ENCODE assay signal across 7 cellular contexts in genomic region chr12:120228041-120228290, GRCh38. TPM values are rescaled to one million over a fixed set of nuclear protein-coding genes. Genes with fewer than 3 reads are reported as not detected.
DNase-seq lines count a peak whose midpoint lies in the region; ATAC-seq and TF ChIP-seq lines count a peak whose summit lies in the region.

No MANE protein-coding gene starts in this region.

- DNase-seq in GM23338 (ENCODE audit: low spot score), result no peak
- no peak for DNase-seq in SK-N-MC (ENCODE audit: low read depth, low spot score)
- DNase-seq in glutamatergic neuron, result no peak
- DNase-seq in sigmoid colon, result no peak
- DNase-seq in glomerular visceral epithelial cell (ENCODE audit: extremely low spot score), result no peak
- no peak for DNase-seq in OCI-M1 (lab: John Stamatoyannopoulos, UW)
- DNase-seq in NCI-H2029 (lab: John Stamatoyannopoulos, UW), result no peak

- 47 to 58% methylated on average over 3 of the region's 3 CpGs for WGBS in sigmoid colon, 2 donors

- peak overlapping the region; percentile 59 for H3K4me2 ChIP-seq in GM23338

- no peaks in the 10 kb centered on the region for H3K9me3 ChIP-seq in SK-N-MC (ENCODE audit: low read depth, low read length)
- no peaks in the 10 kb centered on the region for H3K9me3 ChIP-seq in sigmoid colon

- peaks cover 35% of the 10 kb centered on the region for H3K79me2 ChIP-seq in GM23338 (replicated peaks; ENCODE audit: insufficient read depth)

- peaks cover 22% of the 10 kb centered on the region for H3K36me3 Mint-ChIP-seq in GM23338 (ENCODE audit: low read depth)
- no peaks in the 10 kb centered on the region for H3K36me3 Mint-ChIP-seq in glutamatergic neuron (ENCODE audit: unreplicated experiment)

- no peak overlapping the region for H3K9ac ChIP-seq in SK-N-MC (ENCODE audit: insufficient read length)

- H3K4me3 ChIP-seq in GM23338 (peak overlapping the region; percentile 26; the same call in 1 of the 2 replicates), SK-N-MC (no peak overlapping the region), sigmoid colon (no peak overlapping the region)

- H3F3A ChIP-seq in GM23338 (replicated peaks; ENCODE audit: low read depth), result peaks cover 30% of the 10 kb centered on the region

- peaks cover 46% of the 10 kb centered on the region for H3K27me3 Mint-ChIP-seq in GM23338 (ENCODE audit: insufficient read depth, low read depth, poor library complexity)
- H3K27me3 Mint-ChIP-seq in glutamatergic neuron (ENCODE audit: unreplicated experiment), result peaks cover 15% of the 10 kb centered on the region

- peak overlapping the region; percentile 74 for H3K27ac ChIP-seq in GM23338 (ENCODE audit: low read depth)
- H3K27ac ChIP-seq in SK-N-MC, result peak overlapping the region; percentile 17; the same call in 1 of the 2 replicates
- H3K27ac ChIP-seq in sigmoid colon, result peak overlapping the region in 3 of 4 donors; percentile 89 to 94 (median 90)

- H3K9me2 ChIP-seq in GM23338 (ENCODE audit: insufficient read depth), result no peaks in the 10 kb centered on the region

- intact Hi-C loops in sigmoid colon (cut with DNase I), result loop anchor here (1.0 to 2.0 kb wide), 2 partner anchors 38 to 63 kb away; partner anchors contain the start of gene RNU4-2

- no peak overlapping the region for H2AFZ ChIP-seq in GM23338

- H3K4me3 Mint-ChIP-seq in GM23338 (peak overlapping the region; percentile 64), glutamatergic neuron (ENCODE audit: unreplicated experiment) (peak overlapping the region; percentile 46)

- no peak for TF ChIP-seq EP300 in sigmoid colon (IDR thresholded peaks at IDR 0.05)

- TF ChIP-seq POLR2A in sigmoid colon (IDR thresholded peaks at IDR 0.05), result no peak

- H3K27ac Mint-ChIP-seq in GM23338 (peak overlapping the region; percentile 99), glutamatergic neuron (ENCODE audit: unreplicated experiment) (no peak overlapping the region)

- no peaks in the 10 kb centered on the region for H3K9me3 Mint-ChIP-seq in GM23338
- H3K9me3 Mint-ChIP-seq in glutamatergic neuron (ENCODE audit: unreplicated experiment), result peaks cover 6% of the 10 kb centered on the region

- TF ChIP-seq CTCF in GM23338 (conservative IDR thresholded peaks at IDR 0.05; ENCODE audit: low read depth in 2 of 2) (no peak), glutamatergic neuron (IDR thresholded peaks at IDR 0.05; ENCODE audit: partially characterized antibody, unreplicated experiment) (no peak), sigmoid colon (IDR thresholded peaks at IDR 0.05) (no peak)

- H3K27me3 ChIP-seq in GM23338 (ENCODE audit: insufficient read depth) (no peaks in the 10 kb centered on the region), sigmoid colon (no peaks in the 10 kb centered on the region)

- peaks cover 2% of the 10 kb centered on the region; the same call in 1 of the 2 replicates for H4K20me1 ChIP-seq in GM23338 (replicated peaks; ENCODE audit: insufficient read depth)

- H3K36me3 ChIP-seq in GM23338 (ENCODE audit: insufficient read depth) (no peaks in the 10 kb centered on the region; the same call in 1 of the 2 replicates), SK-N-MC (ENCODE audit: insufficient read depth, low read length) (peaks cover 5% of the 10 kb centered on the region; the same call in 1 of the 2 replicates), sigmoid colon (peaks cover 7 to 21% (median 8%) of the 10 kb centered on the region in 4 donors)

- no peak for ATAC-seq in GM23338

- H3K4me1 ChIP-seq in GM23338 (ENCODE audit: insufficient read depth) (peaks cover 52% of the 10 kb centered on the region), sigmoid colon (peaks cover 0 to 90% (median 82%) of the 10 kb centered on the region in 4 donors)

- H3K4me1 Mint-ChIP-seq in GM23338 (peaks cover 77% of the 10 kb centered on the region), glutamatergic neuron (ENCODE audit: low read depth, unreplicated experiment) (peaks cover 48% of the 10 kb centered on the region)

TF ChIP-seq in GM23338, 12 proteins besides CTCF, POLR2A, EP300 and RAD21:
- TF ChIP-seq EZH2phosphoT487 (IDR thresholded peaks at IDR 0.05; ENCODE audit: unreplicated experiment) (no peak), JUNB (IDR thresholded peaks at IDR 0.05; ENCODE audit: unreplicated experiment) (no peak), ZNF331 (CRISPR knock-in tag; IDR thresholded peaks at IDR 0.05; ENCODE audit: low read depth) (no peak)
TF ChIP-seq in GM23338: peak in this region for 0.

RNA-seq across cellular contexts. Expression of gene RPLP0, which starts 27.1 kb away (rescaled TPM):
- 4,855 and 4,916 TPM in 2 replicates for total RNA-seq in GM23338 (2014; rRNA removed; shearing (Covaris generic))
- polyA plus RNA-seq in GM23338 (2016; fragmentation: Nextera tagmentation; extraction: Ambion mirVana), result 2,219 and 2,404 TPM in 2 replicates
- total RNA-seq in glutamatergic neuron (ENCODE audit: unreplicated experiment), result 1,238 TPM
- total RNA-seq in sigmoid colon, result 1,000 to 10,000 TPM; 2,593 to 3,468 (median 2,960) TPM
- polyA plus RNA-seq in sigmoid colon, result 1,000 to 10,000 TPM; 3,521 to 5,499 (median 3,713) TPM

RNA-seq across cellular contexts. Expression of gene GCN1, which starts 33.5 kb away (rescaled TPM):
- 141 and 177 TPM in 2 replicates for total RNA-seq in GM23338 (2014; rRNA removed; shearing (Covaris generic))
- 18.0 and 18.2 TPM in 2 replicates for polyA plus RNA-seq in GM23338 (2016; fragmentation: Nextera tagmentation; extraction: Ambion mirVana)
- total RNA-seq in glutamatergic neuron (ENCODE audit: unreplicated experiment), result 173 TPM
- 10 to 100 TPM; 30.3 to 70.3 (median 40.4) TPM for total RNA-seq in sigmoid colon
- polyA plus RNA-seq in sigmoid colon, result 10 to 100 TPM in 2 of 3 donors, 1 to 10 TPM in 1; 9.2 to 43.3 (median 18.0) TPM

RNA-seq across cellular contexts. Expression of gene PXN, which starts 37.6 kb away (rescaled TPM):
- 69.3 and 76.0 TPM in 2 replicates for total RNA-seq in GM23338 (2014; rRNA removed; shearing (Covaris generic))
- polyA plus RNA-seq in GM23338 (2016; fragmentation: Nextera tagmentation; extraction: Ambion mirVana) (38.4 and 39.0 TPM in 2 replicates), sigmoid colon (100 to 1,000 TPM in 2 of 3 donors, 10 to 100 TPM in 1; 79.3 to 111 (median 101) TPM)
- total RNA-seq in glutamatergic neuron (ENCODE audit: unreplicated experiment) (39.5 TPM), sigmoid colon (100 to 1,000 TPM in 1 of 4 donors, 10 to 100 TPM in 3; 41.0 to 127 (median 42.7) TPM)

Comparison
In these comparisons a context has a peak if more than half of its experiments do, and no peak if none do; other contexts are left out.
1. H3K27ac ChIP-seq: peak in every context shown above with its lines; median percentile 90 in sigmoid colon; 74 in GM23338; 17 in SK-N-MC.